17 cellular contexts compared by ENCODE assay signal in genomic region chr7:42928754-42929153, GRCh38. TPM values are rescaled to one million over a fixed set of nuclear protein-coding genes. Genes with fewer than 3 reads are reported as not detected.
DNase-seq lines count a peak whose midpoint lies in the region; ATAC-seq and TF ChIP-seq lines count a peak whose summit lies in the region.
"Had no signal": no experiment of that assay in that cellular context is flagged by ENCODE, and none has a peak within 500 bp of the region (broad histone marks: within the 10 kb centered on the region; RNA-seq: fewer than 3 reads in every experiment).

No MANE protein-coding gene starts in this region.

- H3K27me3 Mint-ChIP-seq in CD8-positive, alpha-beta memory T cell: no peaks in the 10 kb centered on the region

- no peak for TF ChIP-seq POLR2A in ovary (IDR thresholded peaks at IDR 0.05)

- dilution Hi-C loops in mammary epithelial cell (cut with HindIII; ENCODE audit: low sequenced_read_pairs): no loop called here

- no peak for DNase-seq in CD8-positive, alpha-beta memory T cell
- DNase-seq in OCI-LY7 (ENCODE audit: low spot score): no peak
- DNase-seq in mammary epithelial cell: no peak
- no peak for DNase-seq in NCI-H187 treated with DMSO at 0.1 percent for 48 hours (lab: John Stamatoyannopoulos, UW)
- DNase-seq in ovary: no peak
- DNase-seq: activated CD4-positive, CD25-positive, alpha-beta regulatory T cell treated with anti-CD3 and anti-CD28 coated beads, Interleukin-2, amount 50 U/mL, for 72 hours; aorta; C1 segment of cervical spinal cord; DMS79; foreskin melanocyte; lower lobe of right lung; NCI-H2081; NCI-H69 had no signal

- H2AFZ ChIP-seq in OCI-LY7 (ENCODE audit: low read length): no peak overlapping the region
- no peak overlapping the region for H2AFZ ChIP-seq in mammary epithelial cell (ENCODE audit: low read depth, low read length)

- peaks cover 0 to 56% (median 10%) of the 10 kb centered on the region in 3 donors for H3K36me3 Mint-ChIP-seq in CD8-positive, alpha-beta memory T cell

- CTCF ChIA-PET in CD8-positive, alpha-beta memory T cell (lab: Charles Lee): interaction anchor here (0.8 to 1.0 kb wide), 3 partner anchors 12 to 18 kb away, joined by 3 read pairs; partner anchors contain the start of gene C7orf25
- CTCF ChIA-PET in OCI-LY7 (lab: Charles Lee; ENCODE audit: unreplicated experiment): no interaction called here
- CTCF ChIA-PET in mammary epithelial cell (lab: Charles Lee; ENCODE audit: low non-redundant PET): interaction anchor here (1.5 kb wide), 1 partner anchor 12 kb away, joined by 6 read pairs; no protein-coding TSS in a partner anchor

- in situ Hi-C loops in mammary epithelial cell (cut with MboI; ENCODE audit: low sequenced_read_pairs in 2 of 2): loop anchor here in 1 of 2 donors (25.0 kb wide), 1 partner anchor 534 kb away; no protein-coding TSS in a partner anchor

- peaks cover 92% of the 10 kb centered on the region for H3K79me2 ChIP-seq in OCI-LY7 (ENCODE audit: insufficient read depth, low read depth, low read length)
- H3K79me2 ChIP-seq in mammary epithelial cell (ENCODE audit: insufficient read depth, low read length): peaks cover 95% of the 10 kb centered on the region

- H3K4me1 Mint-ChIP-seq in CD8-positive, alpha-beta memory T cell: peaks cover 58 to 80% (median 66%) of the 10 kb centered on the region in 3 donors

- no peaks in the 10 kb centered on the region for H3K9me2 ChIP-seq in OCI-LY7 (ENCODE audit: insufficient read depth, low read length)

- H3K27ac ChIP-seq in BLaER1 (no peak overlapping the region), OCI-LY7 (ENCODE audit: low read depth, low read length, poor library complexity, severe bottlenecking) (no peak overlapping the region), mammary epithelial cell (ENCODE audit: insufficient read depth, low read depth, low read length) (no peak overlapping the region), ovary (no peak overlapping the region)
- no peak overlapping the region for H3K27ac ChIP-seq in CD8-positive, alpha-beta memory T cell (ENCODE audit: low read depth, low read length)
- H3K27ac ChIP-seq: lower lobe of right lung, suprapubic skin had no signal

- no peaks in the 10 kb centered on the region for H3K9me3 Mint-ChIP-seq in CD8-positive, alpha-beta memory T cell
- H3K9me3 Mint-ChIP-seq: activated T-helper 1 cell treated with anti-CD3 and anti-CD28 coated beads, Interleukin-12 subunit alpha, Interleukin-12 subunit beta, Interleukin-2, Interleukin-4 antibody, amounts not matched to agents 30 ng/mL and 10 ng/mL and 1 ng/mL, durations not matched to agents 14 hours and 24 hours and 36 hours had no signal

- ATAC-seq in HG03378 (IDR thresholded peaks at IDR 0.05; ENCODE audit: unreplicated experiment): no peak
- ATAC-seq: lower lobe of right lung had no signal

- POLR2A ChIA-PET in CD8-positive, alpha-beta memory T cell (lab: Charles Lee): no interaction called here
- POLR2A ChIA-PET in OCI-LY7 (lab: Charles Lee): interaction anchor here (1.5 to 4.6 kb wide), 3 partner anchors 9 to 18 kb away, joined by 5 to 25 read pairs (median 8); partner anchors contain the start of gene C7orf25

- H3K4me2 ChIP-seq in BLaER1: peak overlapping the region; percentile 90
- H3K4me2 ChIP-seq in OCI-LY7 (ENCODE audit: low read length): peak overlapping the region; percentile 93
- peak overlapping the region; percentile 53 for H3K4me2 ChIP-seq in mammary epithelial cell (ENCODE audit: insufficient read depth, low read depth, low read length)

- H3K9ac ChIP-seq in BLaER1 (no peak overlapping the region), mammary epithelial cell (ENCODE audit: insufficient read depth, low read length) (no peak overlapping the region)

- H3K36me3 ChIP-seq in BLaER1 (peaks cover 43% of the 10 kb centered on the region), OCI-LY7 (ENCODE audit: insufficient read depth, low read length) (peaks cover 67% of the 10 kb centered on the region), mammary epithelial cell (ENCODE audit: insufficient read depth, low read length) (peaks cover 9% of the 10 kb centered on the region), ovary (no peaks in the 10 kb centered on the region)
- H3K36me3 ChIP-seq in CD8-positive, alpha-beta memory T cell (ENCODE audit: insufficient read depth, low read length): peaks cover 19% of the 10 kb centered on the region

- TF ChIP-seq EP300 in ovary (IDR thresholded peaks at IDR 0.05): no peak

- H3K4me1 ChIP-seq in BLaER1 (peaks cover 40% of the 10 kb centered on the region), OCI-LY7 (ENCODE audit: insufficient read depth, low read length, poor library complexity, severe bottlenecking) (peaks cover 55% of the 10 kb centered on the region), mammary epithelial cell (ENCODE audit: insufficient read depth, low read length) (peaks cover 50% of the 10 kb centered on the region), ovary (ENCODE audit: insufficient read depth) (peaks cover 12% of the 10 kb centered on the region)
- peaks cover 43% of the 10 kb centered on the region for H3K4me1 ChIP-seq in CD8-positive, alpha-beta memory T cell (ENCODE audit: insufficient read depth, low read length)

- H3K27ac Mint-ChIP-seq in CD8-positive, alpha-beta memory T cell: peak overlapping the region in 6 of 8 donors; percentile 1 to 76 (median 54)

- TF ChIP-seq CTCF in OCI-LY7 (conservative IDR thresholded peaks at IDR 0.05; ENCODE audit: low read length) (no peak), mammary epithelial cell (conservative IDR thresholded peaks at IDR 0.05 in 1 of 2, IDR thresholded peaks at IDR 0.05 in 1 of 2; ENCODE audit: extremely low read depth in 1 of 2, insufficient read depth in 1 of 2, low read depth in 1 of 2, low read length in 2 of 2) (no peak), ovary (IDR thresholded peaks at IDR 0.05) (no peak)

- no peak overlapping the region for H3K4me3 Mint-ChIP-seq in CD8-positive, alpha-beta memory T cell

- H4K20me1 ChIP-seq in BLaER1 (peaks cover 77% of the 10 kb centered on the region), OCI-LY7 (ENCODE audit: insufficient read depth, low read length) (peaks cover 43% of the 10 kb centered on the region), mammary epithelial cell (ENCODE audit: insufficient read depth, low read length) (no peaks in the 10 kb centered on the region)

- H3K9me3 ChIP-seq in BLaER1 (no peaks in the 10 kb centered on the region), OCI-LY7 (ENCODE audit: low read length) (no peaks in the 10 kb centered on the region), mammary epithelial cell (replicated peaks; ENCODE audit: insufficient read depth, low read length) (no peaks in the 10 kb centered on the region), ovary (no peaks in the 10 kb centered on the region)
- no peaks in the 10 kb centered on the region for H3K9me3 ChIP-seq in CD8-positive, alpha-beta memory T cell (ENCODE audit: low read length)
- H3K9me3 ChIP-seq: lower lobe of right lung, suprapubic skin had no signal

- H3K4me3 ChIP-seq in BLaER1 (no peak overlapping the region), OCI-LY7 (ENCODE audit: low read depth, low read length, poor library complexity, severe bottlenecking) (no peak overlapping the region), mammary epithelial cell (replicated peaks in 1 of 3; ENCODE audit: insufficient read depth in 1 of 3, low read depth in 2 of 3, low read length in 3 of 3) (no peak overlapping the region), ovary (no peak overlapping the region)
- no peak overlapping the region for H3K4me3 ChIP-seq in CD8-positive, alpha-beta memory T cell (ENCODE audit: low read length)
- H3K4me3 ChIP-seq: lower lobe of right lung, suprapubic skin had no signal

- 100% methylated on average over 2 of the region's 3 CpGs for WGBS in mammary epithelial cell (ENCODE audit: low coverage, missing lambda C conversion rate)
- 61 to 78% (median 72%) methylated on average over 3 of the region's 3 CpGs for WGBS in ovary, 3 donors

- intact Hi-C loops in OCI-LY7 (cut with micrococcal nuclease; ENCODE audit: unreplicated experiment): no loop called here
- intact Hi-C loops in mammary epithelial cell (cut with micrococcal nuclease): no loop called here
- intact Hi-C loops in ovary (cut with DNase I): no loop called here

- H3K27me3 ChIP-seq in BLaER1 (no peaks in the 10 kb centered on the region), mammary epithelial cell (ENCODE audit: insufficient read depth, low read length) (no peaks in the 10 kb centered on the region), ovary (no peaks in the 10 kb centered on the region)
- H3K27me3 ChIP-seq in CD8-positive, alpha-beta memory T cell (ENCODE audit: insufficient read depth, low read length, poor library complexity, severe bottlenecking): no peaks in the 10 kb centered on the region
- H3K27me3 ChIP-seq: suprapubic skin had no signal

- BruUV-seq in OCI-LY7 (replicated peaks; lab: Mats Ljungman, UMichigan) (no TSS peak), mammary epithelial cell (replicated peaks; lab: Mats Ljungman, UMichigan) (no TSS peak)

RNA-seq across cellular contexts. Expression of gene PSMA2, which starts 3.2 kb away (rescaled TPM):
- 100 to 1,000 TPM; 176 to 179 TPM for total RNA-seq in CD8-positive, alpha-beta memory T cell
- 238 TPM for polyA plus RNA-seq in CD8-positive, alpha-beta memory T cell
- total RNA-seq in OCI-LY7 (2014; rRNA removed; shearing (Covaris generic)): 40.2 and 45.7 TPM in 2 replicates
- total RNA-seq in OCI-LY7 (2022): 101 and 145 TPM in 2 replicates
- 10 to 100 TPM; 54.0 to 97.0 TPM for total RNA-seq in mammary epithelial cell
- polyA plus RNA-seq in mammary epithelial cell: 140 TPM
- polyA minus RNA-seq in mammary epithelial cell: 10.1 TPM
- total RNA-seq in ovary: 10 to 100 TPM; 43.6 to 76.3 (median 53.7) TPM
- polyA plus RNA-seq in ovary: 10 to 100 TPM; 47.2 to 79.0 TPM

RNA-seq across cellular contexts. Expression of gene MRPL32, which starts 3.4 kb away (rescaled TPM):
- total RNA-seq in CD8-positive, alpha-beta memory T cell: 10 to 100 TPM; 74.6 to 79.5 TPM
- polyA plus RNA-seq in CD8-positive, alpha-beta memory T cell: 49.9 TPM
- total RNA-seq in OCI-LY7 (2014; rRNA removed; shearing (Covaris generic)): 61.8 and 89.7 TPM in 2 replicates
- total RNA-seq in OCI-LY7 (2022) (55.7 and 59.7 TPM in 2 replicates), mammary epithelial cell (10 to 100 TPM; 29.2 to 77.0 TPM), ovary (10 to 100 TPM; 38.8 to 73.0 (median 44.2) TPM)
- polyA plus RNA-seq in mammary epithelial cell (66.5 TPM), ovary (10 to 100 TPM; 64.6 to 75.0 TPM)
- 0.93 TPM for polyA minus RNA-seq in mammary epithelial cell

RNA-seq across cellular contexts. Expression of gene C7orf25, which starts 16.9 kb away (rescaled TPM):
- 1 to 10 TPM; 2.5 to 5.2 TPM for total RNA-seq in CD8-positive, alpha-beta memory T cell
- 4.6 TPM for polyA plus RNA-seq in CD8-positive, alpha-beta memory T cell
- total RNA-seq in OCI-LY7 (2014; rRNA removed; shearing (Covaris generic)): 2.3 and 6.0 TPM in 2 replicates
- total RNA-seq in OCI-LY7 (2022) (7.3 and 9.1 TPM in 2 replicates), mammary epithelial cell (1 to 10 TPM; 7.0 to 8.2 TPM), ovary (10 to 100 TPM in 1 of 7 donors, 1 to 10 TPM in 6; 5.9 to 11.2 (median 7.9) TPM)
- polyA plus RNA-seq in mammary epithelial cell (6.1 TPM), ovary (1 to 10 TPM; 2.4 to 6.2 TPM)
- polyA minus RNA-seq in mammary epithelial cell: 2.5 TPM
